ENCODE assay signal across 12 cellular contexts in the genomic region with DNA sequence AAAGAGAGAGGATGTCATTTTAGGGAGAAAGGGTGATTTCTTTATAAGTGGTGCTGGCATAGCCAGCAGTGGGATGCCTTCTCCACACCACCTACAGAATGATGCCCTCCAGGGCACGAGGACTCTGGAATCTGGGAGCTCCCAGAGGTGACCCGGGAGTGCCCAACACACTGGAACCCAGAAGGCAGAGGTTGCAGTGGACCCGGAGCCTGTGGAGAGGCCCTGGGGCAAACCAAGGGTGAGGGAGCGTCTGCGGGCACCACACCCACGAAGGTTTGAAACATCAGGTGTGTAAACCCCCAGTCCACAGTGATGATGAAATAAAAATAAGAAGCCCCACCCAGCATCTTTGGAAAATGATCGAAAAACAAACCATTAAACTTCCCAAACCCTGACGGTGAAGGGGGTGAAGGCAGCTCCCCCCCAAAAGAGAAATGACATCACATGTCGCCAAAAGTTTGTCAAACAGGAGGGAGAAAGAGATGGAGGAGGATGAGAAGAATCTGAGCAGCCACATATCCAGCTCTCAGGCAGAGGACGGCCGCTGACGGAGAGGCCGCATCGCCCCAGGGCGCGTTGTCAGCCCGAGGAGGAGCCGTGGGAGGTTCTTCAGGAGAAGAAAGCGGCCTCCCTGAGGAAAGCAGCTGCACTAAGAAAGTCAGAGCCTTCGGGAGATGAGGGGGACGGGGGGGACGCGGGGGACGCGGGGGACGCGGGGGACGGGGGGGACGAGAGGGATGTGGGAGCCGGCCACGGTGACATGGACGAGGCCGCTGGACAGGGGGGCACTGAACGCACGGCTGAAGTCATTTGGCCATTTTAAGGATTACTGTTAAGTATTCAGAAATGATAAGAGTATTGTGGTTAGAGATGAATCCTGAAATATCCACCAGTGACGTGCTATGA. TPM values are rescaled to one million over a fixed set of nuclear protein-coding genes. Genes with fewer than 3 reads are reported as not detected.
A peak's percentile ranks its signal among the peaks of the same experiment; 100 is the strongest.
DNase-seq lines count a peak whose midpoint lies in the region; ATAC-seq and TF ChIP-seq lines count a peak whose summit lies in the region.
"Had no signal": no experiment of that assay in that cellular context is flagged by ENCODE, and none has a peak within 500 bp of the region (broad histone marks: within the 10 kb centered on the region; RNA-seq: fewer than 3 reads in every experiment).

No MANE protein-coding gene starts in this region.

- H3K36me3 ChIP-seq in RWPE2 (ENCODE audit: low read depth) = no peaks in the 10 kb centered on the region
- no peaks in the 10 kb centered on the region for H3K36me3 ChIP-seq in colonic mucosa

- peaks cover 4% of the 10 kb centered on the region for H3K4me1 Mint-ChIP-seq in glutamatergic neuron (ENCODE audit: low read depth, unreplicated experiment)

- no peaks in the 10 kb centered on the region for H3K4me1 ChIP-seq in RWPE2 (ENCODE audit: insufficient read depth, poor library complexity, severe bottlenecking)
- H3K4me1 ChIP-seq in colonic mucosa = no peaks in the 10 kb centered on the region
- H3K4me1 ChIP-seq: heart left ventricle had no signal

- peak; percentile 73 for ATAC-seq in RWPE2 (ENCODE audit: low read depth)
- no peak for ATAC-seq in GM21390 (IDR thresholded peaks at IDR 0.05; ENCODE audit: unreplicated experiment)
- no peak for ATAC-seq in HG03469 (IDR thresholded peaks at IDR 0.05; ENCODE audit: unreplicated experiment)
- ATAC-seq: heart left ventricle had no signal

- H3K27ac ChIP-seq in RWPE2 (ENCODE audit: poor library complexity, severe bottlenecking) (no peak overlapping the region), colonic mucosa (no peak overlapping the region)
- H3K27ac ChIP-seq: heart left ventricle had no signal

- no peak overlapping the region for H3K9ac ChIP-seq in colonic mucosa (ENCODE audit: low read depth in 2 of 2, low read length in 2 of 2)

- intact Hi-C loops in colonic mucosa (cut with DNase I) = no loop called here

- H3K9me3 Mint-ChIP-seq in glutamatergic neuron (ENCODE audit: unreplicated experiment) = peaks cover 19% of the 10 kb centered on the region

- peak; percentile 30 for DNase-seq in AG08395 (ENCODE audit: low spot score)
- peak; percentile 89 for DNase-seq in GM10266 (ENCODE audit: extremely low spot score)
- DNase-seq in RWPE2 (ENCODE audit: low spot score) = no peak
- DNase-seq in glutamatergic neuron = peak; percentile 80
- no peak for DNase-seq in colonic mucosa
- DNase-seq in OCI-M2 (lab: John Stamatoyannopoulos, UW; ENCODE audit: unreplicated experiment) = no peak
- DNase-seq: DMS153, HCEC 1CT, NCI-H1105 had no signal

- H3K36me3 Mint-ChIP-seq in glutamatergic neuron (ENCODE audit: unreplicated experiment) = peaks cover 22% of the 10 kb centered on the region

- H3K27me3 ChIP-seq in RWPE2 (ENCODE audit: insufficient read depth, poor library complexity, severe bottlenecking) = no peaks in the 10 kb centered on the region
- no peaks in the 10 kb centered on the region for H3K27me3 ChIP-seq in colonic mucosa
- H3K27me3 ChIP-seq: heart left ventricle had no signal

- peak overlapping the region; percentile 47 for H3K4me3 Mint-ChIP-seq in glutamatergic neuron (ENCODE audit: unreplicated experiment)

- peaks cover 22% of the 10 kb centered on the region for H3K27me3 Mint-ChIP-seq in glutamatergic neuron (ENCODE audit: unreplicated experiment)

- no peaks in the 10 kb centered on the region for H3K9me3 ChIP-seq in RWPE2 (ENCODE audit: severe bottlenecking)
- no peaks in the 10 kb centered on the region for H3K9me3 ChIP-seq in colonic mucosa
- H3K9me3 ChIP-seq: heart left ventricle had no signal

- TF ChIP-seq CTCF in GM10266 (IDR thresholded peaks at IDR 0.05; ENCODE audit: control insufficient read depth, insufficient read depth, low read depth, missing control alignments) = no peak
- no peak for TF ChIP-seq CTCF in RWPE2 (IDR thresholded peaks at IDR 0.05; ENCODE audit: poor library complexity, severe bottlenecking)
- TF ChIP-seq CTCF in glutamatergic neuron (IDR thresholded peaks at IDR 0.05; ENCODE audit: partially characterized antibody, unreplicated experiment) = no peak
- no peak for TF ChIP-seq CTCF in colonic mucosa (IDR thresholded peaks at IDR 0.05)

- H3K4me3 ChIP-seq in RWPE2 (ENCODE audit: severe bottlenecking) (no peak overlapping the region), colonic mucosa (no peak overlapping the region)
- H3K4me3 ChIP-seq: heart left ventricle had no signal

- H3K27ac Mint-ChIP-seq in glutamatergic neuron (ENCODE audit: unreplicated experiment) = peak overlapping the region; percentile 91

RNA-seq across cellular contexts. Expression of gene NSMF, which starts 43.1 kb away (rescaled TPM):
- total RNA-seq in glutamatergic neuron (ENCODE audit: unreplicated experiment) (131 TPM), colonic mucosa (10 to 100 TPM; 33.7 to 47.8 TPM)

RNA-seq across cellular contexts. Expression of gene PNPLA7, which starts 47.9 kb away (rescaled TPM):
- total RNA-seq in glutamatergic neuron (ENCODE audit: unreplicated experiment) (6.7 TPM), colonic mucosa (1 to 10 TPM; 6.1 to 7.1 TPM)

RNA-seq across cellular contexts. Expression of gene MRPL41, which starts 49.4 kb away (rescaled TPM):
- total RNA-seq in glutamatergic neuron (ENCODE audit: unreplicated experiment) (48.9 TPM), colonic mucosa (100 to 1,000 TPM in 1 of 2 donors, 10 to 100 TPM in 1; 94.4 to 146 TPM)

Comparison
In these comparisons a context has a peak if more than half of its experiments do, and no peak if none do; other contexts are left out.
1. DNase-seq: peak in AG08395 (single experiment), GM10266 (single experiment) and glutamatergic neuron (single experiment); none in RWPE2 (single experiment), colonic mucosa (single experiment) and OCI-M2 (single experiment).